14 cellular contexts compared by ENCODE assay signal in genomic region chr1:110056776-110057175, GRCh38. TPM values are rescaled to one million over a fixed set of nuclear protein-coding genes. Genes with fewer than 3 reads are reported as not detected.
DNase-seq lines count a peak whose midpoint lies in the region; ATAC-seq, FAIRE-seq and TF ChIP-seq lines count a peak whose summit lies in the region.
"Had no signal": no experiment of that assay in that cellular context is flagged by ENCODE, and none has a peak within 500 bp of the region (broad histone marks: within the 10 kb centered on the region; RNA-seq: fewer than 3 reads in every experiment).

No MANE protein-coding gene starts in this region.

- H3K9me3 ChIP-seq in adipocyte (ENCODE audit: control insufficient read depth, low read length) = no peaks in the 10 kb centered on the region

- H3K4me1 ChIP-seq in adipocyte (ENCODE audit: control insufficient read depth, insufficient read depth, low read length) = peaks cover 54% of the 10 kb centered on the region
- H3K4me1 ChIP-seq: parathyroid adenoma had no signal

- H3K36me3 ChIP-seq in adipocyte (ENCODE audit: control insufficient read depth, insufficient read depth, low read length, severe bottlenecking) = peaks cover 53% of the 10 kb centered on the region

- FAIRE-seq in urothelium cell line (lab: Jason Lieb, UNC) = no peak
- FAIRE-seq: GM19239 had no signal

- H3K9me3 Mint-ChIP-seq in stimulated activated effector memory CD8-positive, alpha-beta T cell treated with anti-CD3 and anti-CD28 coated beads, Interleukin-12 subunit alpha, Interleukin-12 subunit beta, amount 100 ng/mL, for 72 hours = no peaks in the 10 kb centered on the region
- no peaks in the 10 kb centered on the region for H3K9me3 Mint-ChIP-seq in CD14-positive monocyte
- H3K9me3 Mint-ChIP-seq: memory B cell had no signal

- H3K9ac ChIP-seq in adipocyte (ENCODE audit: low read length) = peak overlapping the region; percentile 57
- H3K9ac ChIP-seq: parathyroid adenoma had no signal

- intact Hi-C loops in CD14-positive monocyte (cut with micrococcal nuclease) = loop anchor here in 1 of 2 donors (5.0 kb wide), 1 partner anchor 51 kb away; no protein-coding TSS in a partner anchor

- DNase-seq in HCEC 1CT (peak; percentile 78), adipocyte (ENCODE audit: low read depth) (peak; percentile 79), fibroblast of the conjunctiva (ENCODE audit: low read depth) (peak; percentile 34), CD14-positive monocyte (ENCODE audit: low spot score) (no peak), urothelium cell line (ENCODE audit: low spot score) (no peak)
- DNase-seq in stimulated activated effector memory CD8-positive, alpha-beta T cell treated with anti-CD3 and anti-CD28 coated beads, Interleukin-12 subunit alpha, Interleukin-12 subunit beta, amount 100 ng/mL, for 72 hours (ENCODE audit: low spot score in 2 of 2) = no peak
- no peak for DNase-seq in activated CD8-positive, alpha-beta memory T cell treated with anti-CD3 and anti-CD28 coated beads for 24 hours
- DNase-seq: effector CD4-positive, alpha-beta T cell; NCI-H1048; NCI-H524 treated with DMSO at 0.1 percent for 48 hours; stimulated activated naive CD8-positive, alpha-beta T cell treated with anti-CD3 and anti-CD28 coated beads, Interleukin-15, Interleukin-2, amounts not matched to agents 100 U/mL and 50 U/mL, for 24 hours had no signal

- H3K4me1 Mint-ChIP-seq in stimulated activated effector memory CD8-positive, alpha-beta T cell treated with anti-CD3 and anti-CD28 coated beads, Interleukin-12 subunit alpha, Interleukin-12 subunit beta, amount 100 ng/mL, for 72 hours = peaks cover 7% of the 10 kb centered on the region
- H3K4me1 Mint-ChIP-seq in CD14-positive monocyte = peaks cover 10% of the 10 kb centered on the region

- peak overlapping the region; percentile 6 for H3K27ac Mint-ChIP-seq in stimulated activated effector memory CD8-positive, alpha-beta T cell treated with anti-CD3 and anti-CD28 coated beads, Interleukin-12 subunit alpha, Interleukin-12 subunit beta, amount 100 ng/mL, for 72 hours
- no peak overlapping the region for H3K27ac Mint-ChIP-seq in CD14-positive monocyte
- H3K27ac Mint-ChIP-seq: memory B cell had no signal

- ATAC-seq in stimulated activated effector memory CD8-positive, alpha-beta T cell treated with anti-CD3 and anti-CD28 coated beads, Interleukin-12 subunit alpha, Interleukin-12 subunit beta, amount 100 ng/mL, for 72 hours = peak; percentile 55
- ATAC-seq: stimulated activated naive CD8-positive, alpha-beta T cell treated with anti-CD3 and anti-CD28 coated beads, Interleukin-15, Interleukin-2, amounts not matched to agents 100 U/mL and 50 U/mL, for 24 hours had no signal

- no peaks in the 10 kb centered on the region for H3K27me3 ChIP-seq in adipocyte (replicated peaks; ENCODE audit: control insufficient read depth, insufficient read depth, low read length)

- H3K4me3 Mint-ChIP-seq in stimulated activated effector memory CD8-positive, alpha-beta T cell treated with anti-CD3 and anti-CD28 coated beads, Interleukin-12 subunit alpha, Interleukin-12 subunit beta, amount 100 ng/mL, for 72 hours = no peak overlapping the region
- H3K4me3 Mint-ChIP-seq in CD14-positive monocyte = no peak overlapping the region
- H3K4me3 Mint-ChIP-seq: memory B cell had no signal

- peak overlapping the region; percentile 38 for H3K4me3 ChIP-seq in adipocyte (ENCODE audit: low read length)

- H3K36me3 Mint-ChIP-seq in stimulated activated effector memory CD8-positive, alpha-beta T cell treated with anti-CD3 and anti-CD28 coated beads, Interleukin-12 subunit alpha, Interleukin-12 subunit beta, amount 100 ng/mL, for 72 hours = peaks cover 66% of the 10 kb centered on the region
- peaks cover 81 to 89% of the 10 kb centered on the region in 2 donors for H3K36me3 Mint-ChIP-seq in CD14-positive monocyte

- peaks cover 0 to 2% (median 0%) of the 10 kb centered on the region in 3 donors for H3K27me3 Mint-ChIP-seq in CD14-positive monocyte (ENCODE audit: low read depth in 3 of 3)
- H3K27me3 Mint-ChIP-seq: memory B cell had no signal

- no peak for TF ChIP-seq CTCF in CD14-positive monocyte (IDR thresholded peaks at IDR 0.05)

RNA-seq across cellular contexts. Expression of gene ALX3, which starts 13.7 kb away (rescaled TPM):
- polyA plus RNA-seq in CD14-positive monocyte = not detected

RNA-seq across cellular contexts. Expression of gene STRIP1, which starts 22.4 kb away (rescaled TPM):
- polyA plus RNA-seq in CD14-positive monocyte = 10 to 100 TPM in 1 of 2 donors, 1 to 10 TPM in 1; 8.9 to 11.0 TPM

RNA-seq across cellular contexts. Expression of gene UBL4B, which starts 55.5 kb away (rescaled TPM):
- polyA plus RNA-seq in CD14-positive monocyte = not detected

Comparison
In these comparisons a context has a peak if more than half of its experiments do, and no peak if none do; other contexts are left out.
1. DNase-seq: peak in HCEC 1CT (single experiment), adipocyte (single experiment) and fibroblast of the conjunctiva (single experiment); none in stimulated activated effector memory CD8-positive, alpha-beta T cell treated with anti-CD3 and anti-CD28 coated beads, Interleukin-12 subunit alpha, Interleukin-12 subunit beta, amount 100 ng/mL, for 72 hours (0 of 2), activated CD8-positive, alpha-beta memory T cell treated with anti-CD3 and anti-CD28 coated beads for 24 hours (single experiment), CD14-positive monocyte (single experiment) and urothelium cell line (single experiment).